In the genomic region with DNA sequence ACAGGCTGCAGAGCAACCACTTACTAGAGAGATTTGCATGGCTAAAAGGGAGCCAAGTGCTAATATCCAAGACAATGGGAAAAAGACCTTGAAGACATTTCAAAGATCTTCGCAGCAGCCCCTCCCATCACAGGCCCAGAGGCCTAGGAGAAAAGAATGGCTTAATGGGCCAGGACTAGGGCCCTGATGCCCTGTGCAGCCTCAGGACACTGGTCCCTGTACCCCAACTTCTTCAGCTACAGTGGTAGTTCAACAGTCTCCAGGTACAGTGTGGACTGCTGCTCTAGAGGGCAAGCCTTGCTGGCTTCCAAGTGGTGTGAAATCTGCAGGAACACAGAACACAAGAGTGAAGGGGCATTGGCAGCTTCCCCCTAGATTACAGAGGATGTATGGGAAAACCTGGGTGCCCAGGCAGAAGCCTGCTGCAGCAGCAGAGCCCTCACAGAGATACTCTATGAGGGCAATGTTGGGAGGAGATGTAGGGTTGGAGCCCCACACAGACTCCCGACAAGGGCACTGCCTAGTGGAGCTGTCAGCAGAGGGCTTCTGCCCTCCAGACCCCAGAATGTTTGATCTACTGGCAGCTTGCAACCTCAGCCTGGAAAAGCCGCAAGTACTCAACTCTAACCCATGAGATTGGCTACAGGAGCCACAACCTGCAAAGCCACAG, we compare ENCODE assay signal across 3 cellular contexts. TPM values are rescaled to one million over a fixed set of nuclear protein-coding genes. Genes with fewer than 3 reads are reported as not detected.
"Had no signal": no experiment of that assay in that cellular context is flagged by ENCODE, and none has a peak within 500 bp of the region (broad histone marks: within the 10 kb centered on the region; RNA-seq: fewer than 3 reads in every experiment).

No MANE protein-coding gene starts in this region.

RNA-seq across cellular contexts. Expression of a gene that starts 15.8 kb away (rescaled TPM):
- total RNA-seq: LHCN-M2, OCI-LY7, SJSA1 had no signal
